15 cellular contexts compared by ENCODE assay signal in the genomic region with DNA sequence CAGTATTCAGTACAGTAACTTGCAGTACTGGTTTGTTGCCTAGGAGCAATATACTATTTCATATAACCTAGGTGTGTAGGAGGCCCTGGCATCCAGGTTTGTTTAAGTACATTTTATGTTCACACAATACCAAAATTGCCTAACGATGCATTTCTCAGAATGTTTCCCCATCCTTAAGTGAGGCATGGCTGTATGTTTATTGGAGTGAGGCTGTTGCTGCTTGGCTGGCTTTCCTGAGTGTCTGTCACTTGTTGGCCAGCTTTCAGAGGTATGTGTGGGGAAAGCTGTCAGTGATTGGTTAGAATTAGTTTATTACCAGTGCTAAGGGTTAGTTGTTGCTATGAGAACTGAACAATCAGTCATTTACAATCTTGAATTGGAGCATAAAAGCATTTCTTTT.
A peak's percentile ranks its signal among the peaks of the same experiment; 100 is the strongest.
DNase-seq lines count a peak whose midpoint lies in the region; ATAC-seq and TF ChIP-seq lines count a peak whose summit lies in the region.
"Had no signal": no experiment of that assay in that cellular context is flagged by ENCODE, and none has a peak within 500 bp of the region (broad histone marks: within the 10 kb centered on the region; RNA-seq: fewer than 3 reads in every experiment).

No MANE protein-coding gene starts in this region.

- CTCF ChIA-PET in MCF 10A (lab: Yijun Ruan, JAX), result interaction anchor here (1.3 kb wide), 1 partner anchor 12 kb away, joined by 4 read pairs; no protein-coding TSS in a partner anchor

- H3K4me3 Mint-ChIP-seq in MCF 10A (ENCODE audit: unreplicated experiment), result no peak overlapping the region
- no peak overlapping the region for H3K4me3 Mint-ChIP-seq in stimulated activated naive CD8-positive, alpha-beta T cell treated with anti-CD3 and anti-CD28 coated beads, Interleukin-15, amount 100 ng/mL, for 72 hours
- H3K4me3 Mint-ChIP-seq: CD14-positive monocyte had no signal

- no peak overlapping the region for H3K27ac Mint-ChIP-seq in MCF 10A (ENCODE audit: low read depth, unreplicated experiment)
- no peak overlapping the region for H3K27ac Mint-ChIP-seq in stimulated activated naive CD8-positive, alpha-beta T cell treated with anti-CD3 and anti-CD28 coated beads, Interleukin-15, amount 100 ng/mL, for 72 hours
- H3K27ac Mint-ChIP-seq: CD14-positive monocyte had no signal

- intact Hi-C loops in MCF 10A (cut with micrococcal nuclease), result no loop called here
- intact Hi-C loops in breast epithelium (cut with DNase I; ENCODE audit: low total_unique reads), result no loop called here

- H3K27me3 Mint-ChIP-seq in MCF 10A (ENCODE audit: insufficient read depth, unreplicated experiment), result no peaks in the 10 kb centered on the region
- no peaks in the 10 kb centered on the region for H3K27me3 Mint-ChIP-seq in stimulated activated naive CD8-positive, alpha-beta T cell treated with anti-CD3 and anti-CD28 coated beads, Interleukin-15, amount 100 ng/mL, for 72 hours

- no peaks in the 10 kb centered on the region for H3K4me1 ChIP-seq in breast epithelium

- H3K36me3 Mint-ChIP-seq in MCF 10A (ENCODE audit: insufficient read depth, unreplicated experiment), result no peaks in the 10 kb centered on the region
- H3K36me3 Mint-ChIP-seq: CD14-positive monocyte had no signal

- no peaks in the 10 kb centered on the region for H3K9me3 Mint-ChIP-seq in MCF 10A (ENCODE audit: unreplicated experiment)
- no peaks in the 10 kb centered on the region for H3K9me3 Mint-ChIP-seq in stimulated activated naive CD8-positive, alpha-beta T cell treated with anti-CD3 and anti-CD28 coated beads, Interleukin-15, amount 100 ng/mL, for 72 hours

- no peaks in the 10 kb centered on the region for H3K36me3 ChIP-seq in breast epithelium

- no peak for TF ChIP-seq CTCF in MCF 10A (IDR thresholded peaks at IDR 0.05; ENCODE audit: unreplicated experiment)
- no peak for TF ChIP-seq CTCF in breast epithelium (IDR thresholded peaks at IDR 0.05)
- no peak for TF ChIP-seq CTCF in fibroblast of villous mesenchyme (IDR thresholded peaks at IDR 0.05; ENCODE audit: insufficient read depth, low read depth, low read length)

- no peak for ATAC-seq in stimulated activated naive CD8-positive, alpha-beta T cell treated with anti-CD3 and anti-CD28 coated beads, Interleukin-15, amount 100 ng/mL, for 72 hours
- ATAC-seq: PC-3 had no signal

- H3K27me3 ChIP-seq in breast epithelium, result no peaks in the 10 kb centered on the region

- TF ChIP-seq POLR2A in breast epithelium (IDR thresholded peaks at IDR 0.05), result no peak

- BruUV-seq in MCF 10A (replicated peaks; lab: Mats Ljungman, UMichigan), result no TSS peak

- no peaks in the 10 kb centered on the region for H3K9me3 ChIP-seq in breast epithelium
- H3K9me3 ChIP-seq: SK-N-SH had no signal

- H3K4me3 ChIP-seq in breast epithelium (no peak overlapping the region), fibroblast of villous mesenchyme (ENCODE audit: low read depth, low read length) (no peak overlapping the region)

- H3K27ac ChIP-seq in breast epithelium, result no peak overlapping the region

- POLR2A ChIA-PET in MCF 10A (lab: Yijun Ruan, JAX), result interaction anchor here (1.0 to 2.1 kb wide), 4 partner anchors 19 to 131 kb away, joined by 3 to 13 read pairs (median 6); no protein-coding TSS in a partner anchor

- H3K4me1 Mint-ChIP-seq in MCF 10A (ENCODE audit: insufficient read depth, unreplicated experiment), result peaks cover 9% of the 10 kb centered on the region
- no peaks in the 10 kb centered on the region for H3K4me1 Mint-ChIP-seq in stimulated activated naive CD8-positive, alpha-beta T cell treated with anti-CD3 and anti-CD28 coated beads, Interleukin-15, amount 100 ng/mL, for 72 hours
- H3K4me1 Mint-ChIP-seq: CD14-positive monocyte had no signal

- peak; percentile 66 for DNase-seq in MCF 10A (ENCODE audit: unreplicated experiment)
- no peak for DNase-seq in breast epithelium (ENCODE audit: low spot score in 2 of 2)
- DNase-seq in NCI-H69 (lab: John Stamatoyannopoulos, UW), result peak; percentile 43
- peak; percentile 37 for DNase-seq in fibroblast of villous mesenchyme (ENCODE audit: low read depth)
- DNase-seq in midbrain (lab: John Stamatoyannopoulos, UW), result no peak
- no peak for DNase-seq in cortex of kidney (lab: John Stamatoyannopoulos, UW)
- DNase-seq in stimulated activated naive CD8-positive, alpha-beta T cell treated with anti-CD3 and anti-CD28 coated beads, Interleukin-15, amount 100 ng/mL, for 72 hours, result no peak
- DNase-seq: COR-L47, KBM-7, NCI-H1092, NCI-H1694, NCI-H526, PC-3, SK-N-SH had no signal

Comparison
In these comparisons a context has a peak if more than half of its experiments do, and no peak if none do; other contexts are left out.
1. DNase-seq: peak in MCF 10A (single experiment), NCI-H69 (single experiment) and fibroblast of villous mesenchyme (single experiment); none in breast epithelium (0 of 2), midbrain (single experiment), cortex of kidney (single experiment) and stimulated activated naive CD8-positive, alpha-beta T cell treated with anti-CD3 and anti-CD28 coated beads, Interleukin-15, amount 100 ng/mL, for 72 hours (0 of 2).